In the genomic region with DNA sequence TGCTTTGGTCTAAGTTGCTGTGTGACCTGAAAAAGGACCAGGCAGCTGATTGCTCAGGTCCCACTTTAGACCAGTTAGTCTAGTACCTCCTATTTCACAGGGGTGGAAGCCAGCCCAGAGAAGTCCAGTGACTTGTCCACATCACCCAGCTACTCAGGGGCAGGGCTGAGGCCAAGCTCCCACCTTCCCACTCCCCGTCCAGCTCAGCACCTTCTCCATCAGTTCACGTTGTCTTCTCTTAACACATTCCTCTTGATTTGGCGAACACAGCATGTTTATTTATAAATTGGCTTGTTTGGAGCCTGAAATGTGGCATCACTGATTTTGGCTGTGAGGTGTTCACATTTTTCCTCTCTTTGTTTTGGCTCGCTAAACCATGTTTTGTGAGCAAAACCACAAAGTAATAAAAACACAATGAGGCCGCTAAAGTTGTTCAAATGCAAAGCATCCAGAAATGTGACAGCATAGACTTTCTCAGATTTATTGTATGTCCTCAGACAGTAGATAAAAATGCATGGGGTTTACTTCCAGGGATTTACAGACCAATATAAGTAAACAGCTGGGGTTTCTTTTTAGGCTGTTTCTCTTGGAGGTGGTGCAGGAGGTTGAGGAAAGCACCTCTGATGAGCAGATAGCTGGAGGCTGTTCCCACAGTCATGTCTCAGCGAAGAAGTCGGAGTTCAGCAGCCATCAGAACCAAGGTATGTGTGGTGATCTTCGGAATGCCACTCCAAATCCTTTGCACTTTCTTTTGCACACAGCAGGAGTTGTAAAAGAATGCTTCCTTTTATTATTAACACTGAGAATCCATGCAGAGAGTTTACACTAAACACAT, we compare ENCODE assay signal across 1 cellular context.
TF ChIP-seq lines count a peak whose summit lies in the region.

No MANE protein-coding gene starts in this region.

TF ChIP-seq in GM23338, 12 proteins besides CTCF, POLR2A, EP300 and RAD21 (continued from another document):
- TF ChIP-seq, protein P1, sequence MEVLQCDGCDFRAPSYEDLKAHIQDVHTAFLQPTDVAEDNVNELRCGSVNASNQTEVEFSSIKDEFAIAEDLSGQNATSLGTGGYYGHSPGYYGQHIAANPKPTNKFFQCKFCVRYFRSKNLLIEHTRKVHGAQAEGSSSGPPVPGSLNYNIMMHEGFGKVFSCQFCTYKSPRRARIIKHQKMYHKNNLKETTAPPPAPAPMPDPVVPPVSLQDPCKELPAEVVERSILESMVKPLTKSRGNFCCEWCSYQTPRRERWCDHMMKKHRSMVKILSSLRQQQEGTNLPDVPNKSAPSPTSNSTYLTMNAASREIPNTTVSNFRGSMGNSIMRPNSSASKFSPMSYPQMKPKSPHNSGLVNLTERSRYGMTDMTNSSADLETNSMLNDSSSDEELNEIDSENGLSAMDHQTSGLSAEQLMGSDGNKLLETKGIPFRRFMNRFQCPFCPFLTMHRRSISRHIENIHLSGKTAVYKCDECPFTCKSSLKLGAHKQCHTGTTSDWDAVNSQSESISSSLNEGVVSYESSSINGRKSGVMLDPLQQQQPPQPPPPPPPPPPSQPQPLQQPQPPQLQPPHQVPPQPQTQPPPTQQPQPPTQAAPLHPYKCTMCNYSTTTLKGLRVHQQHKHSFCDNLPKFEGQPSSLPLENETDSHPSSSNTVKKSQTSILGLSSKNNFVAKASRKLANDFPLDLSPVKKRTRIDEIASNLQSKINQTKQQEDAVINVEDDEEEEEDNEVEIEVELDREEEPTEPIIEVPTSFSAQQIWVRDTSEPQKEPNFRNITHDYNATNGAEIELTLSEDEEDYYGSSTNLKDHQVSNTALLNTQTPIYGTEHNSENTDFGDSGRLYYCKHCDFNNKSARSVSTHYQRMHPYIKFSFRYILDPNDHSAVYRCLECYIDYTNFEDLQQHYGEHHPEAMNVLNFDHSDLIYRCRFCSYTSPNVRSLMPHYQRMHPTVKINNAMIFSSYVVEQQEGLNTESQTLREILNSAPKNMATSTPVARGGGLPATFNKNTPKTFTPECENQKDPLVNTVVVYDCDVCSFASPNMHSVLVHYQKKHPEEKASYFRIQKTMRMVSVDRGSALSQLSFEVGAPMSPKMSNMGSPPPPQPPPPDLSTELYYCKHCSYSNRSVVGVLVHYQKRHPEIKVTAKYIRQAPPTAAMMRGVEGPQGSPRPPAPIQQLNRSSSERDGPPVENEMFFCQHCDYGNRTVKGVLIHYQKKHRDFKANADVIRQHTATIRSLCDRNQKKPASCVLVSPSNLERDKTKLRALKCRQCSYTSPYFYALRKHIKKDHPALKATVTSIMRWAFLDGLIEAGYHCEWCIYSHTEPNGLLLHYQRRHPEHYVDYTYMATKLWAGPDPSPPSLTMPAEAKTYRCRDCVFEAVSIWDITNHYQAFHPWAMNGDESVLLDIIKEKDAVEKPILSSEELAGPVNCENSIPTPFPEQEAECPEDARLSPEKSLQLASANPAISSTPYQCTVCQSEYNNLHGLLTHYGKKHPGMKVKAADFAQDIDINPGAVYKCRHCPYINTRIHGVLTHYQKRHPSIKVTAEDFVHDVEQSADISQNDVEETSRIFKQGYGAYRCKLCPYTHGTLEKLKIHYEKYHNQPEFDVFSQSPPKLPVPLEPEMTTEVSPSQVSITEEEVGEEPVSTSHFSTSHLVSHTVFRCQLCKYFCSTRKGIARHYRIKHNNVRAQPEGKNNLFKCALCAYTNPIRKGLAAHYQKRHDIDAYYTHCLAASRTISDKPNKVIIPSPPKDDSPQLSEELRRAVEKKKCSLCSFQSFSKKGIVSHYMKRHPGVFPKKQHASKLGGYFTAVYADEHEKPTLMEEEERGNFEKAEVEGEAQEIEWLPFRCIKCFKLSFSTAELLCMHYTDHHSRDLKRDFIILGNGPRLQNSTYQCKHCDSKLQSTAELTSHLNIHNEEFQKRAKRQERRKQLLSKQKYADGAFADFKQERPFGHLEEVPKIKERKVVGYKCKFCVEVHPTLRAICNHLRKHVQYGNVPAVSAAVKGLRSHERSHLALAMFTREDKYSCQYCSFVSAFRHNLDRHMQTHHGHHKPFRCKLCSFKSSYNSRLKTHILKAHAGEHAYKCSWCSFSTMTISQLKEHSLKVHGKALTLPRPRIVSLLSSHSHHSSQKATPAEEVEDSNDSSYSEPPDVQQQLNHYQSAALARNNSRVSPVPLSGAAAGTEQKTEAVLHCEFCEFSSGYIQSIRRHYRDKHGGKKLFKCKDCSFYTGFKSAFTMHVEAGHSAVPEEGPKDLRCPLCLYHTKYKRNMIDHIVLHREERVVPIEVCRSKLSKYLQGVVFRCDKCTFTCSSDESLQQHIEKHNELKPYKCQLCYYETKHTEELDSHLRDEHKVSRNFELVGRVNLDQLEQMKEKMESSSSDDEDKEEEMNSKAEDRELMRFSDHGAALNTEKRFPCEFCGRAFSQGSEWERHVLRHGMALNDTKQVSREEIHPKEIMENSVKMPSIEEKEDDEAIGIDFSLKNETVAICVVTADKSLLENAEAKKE (CRISPR knock-in tag; IDR thresholded peaks at IDR 0.05): no peak
- TF ChIP-seq EZH2 (IDR thresholded peaks at IDR 0.05; ENCODE audit: low read depth, unreplicated experiment): no peak
